Comparison of ENCODE assay signal across 14 cellular contexts in the genomic region with DNA sequence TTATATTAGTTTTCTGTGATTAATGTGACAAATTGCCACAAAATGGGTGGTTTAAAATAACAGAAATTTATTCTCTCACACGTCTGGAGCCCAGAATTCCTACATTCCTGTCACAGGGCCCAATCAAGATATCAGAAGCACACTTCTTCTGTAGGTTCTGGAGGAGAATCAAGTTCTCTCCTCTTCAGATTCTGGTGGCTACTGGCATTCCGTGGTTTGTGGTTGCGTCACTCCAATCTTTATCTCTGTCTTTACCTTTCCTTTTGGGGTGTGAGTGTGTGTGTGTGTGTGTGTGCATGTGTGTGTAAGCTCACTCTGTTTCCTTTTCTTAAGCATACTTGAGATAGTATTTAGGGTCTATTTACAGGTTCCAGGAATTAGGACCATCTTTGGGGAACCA.
"Had no signal": no experiment of that assay in that cellular context is flagged by ENCODE, and none has a peak within 500 bp of the region (broad histone marks: within the 10 kb centered on the region; RNA-seq: fewer than 3 reads in every experiment).

No MANE protein-coding gene starts in this region.

- H3K4me2 ChIP-seq: neural progenitor cell had no signal

- H3K27ac ChIP-seq: heart right ventricle, neural progenitor cell, tibial artery had no signal

- H3K9ac ChIP-seq: neural progenitor cell had no signal

- H3K9me3 ChIP-seq: gastrocnemius medialis, mucosa of descending colon, tibial artery had no signal

- ATAC-seq: gastrocnemius medialis, heart right ventricle, left ventricle myocardium superior, mucosa of descending colon had no signal

- H3K4me1 ChIP-seq: neural progenitor cell had no signal

- H2AFZ ChIP-seq: neural progenitor cell had no signal

- H3K4me3 ChIP-seq: gastrocnemius medialis, heart right ventricle, mucosa of descending colon, neural progenitor cell, tibial artery had no signal

- H3K36me3 ChIP-seq: gastrocnemius medialis, heart right ventricle, neural progenitor cell, tibial artery had no signal

- H3K27me3 ChIP-seq: gastrocnemius medialis, heart right ventricle, neural progenitor cell, tibial artery had no signal

- DNase-seq: activated CD4-positive, alpha-beta T cell treated with anti-CD3 and anti-CD28 coated beads, Interleukin-2, amount 50 U/mL, for 48 hours; activated gamma-delta T cell; caudate nucleus; gastrocnemius medialis; heart right ventricle; kidney glomerular epithelial cell; left ventricle myocardium superior; mucosa of descending colon; naive B cell; stimulated activated CD4-positive, alpha-beta T cell treated with anti-CD3 and anti-CD28 coated beads, Interleukin-2, amount 100 ng/mL, for 24 hours; stimulated activated naive CD4-positive, alpha-beta T cell treated with Interleukin-2 at 50 U/mL for 16 hours; substantia nigra; tibial artery had no signal
